13 cellular contexts compared by ENCODE assay signal in genomic region chr15:63475670-63476069, GRCh38. TPM values are rescaled to one million over a fixed set of nuclear protein-coding genes. Genes with fewer than 3 reads are reported as not detected.
A peak's percentile ranks its signal among the peaks of the same experiment; 100 is the strongest.
DNase-seq lines count a peak whose midpoint lies in the region; ATAC-seq and TF ChIP-seq lines count a peak whose summit lies in the region.
"Had no signal": no experiment of that assay in that cellular context is flagged by ENCODE, and none has a peak within 500 bp of the region (broad histone marks: within the 10 kb centered on the region; RNA-seq: fewer than 3 reads in every experiment).

No MANE protein-coding gene starts in this region.

- intact Hi-C loops in natural killer cell (cut with micrococcal nuclease), result no loop called here

- H3K9ac ChIP-seq in OCI-LY3 (ENCODE audit: low read length), result peak overlapping the region; percentile 95

- no peak overlapping the region for H3K4me3 ChIP-seq in CD4-positive, CD25-positive, alpha-beta regulatory T cell (ENCODE audit: low read depth, low read length)
- H3K4me3 ChIP-seq in OCI-LY3 (ENCODE audit: low read length) (peak overlapping the region; percentile 37; the same call in 1 of the 2 replicates), osteoblast (ENCODE audit: insufficient read depth, low read length) (no peak overlapping the region)
- H3K4me3 ChIP-seq: upper lobe of left lung had no signal

- no peak overlapping the region for H3K27ac ChIP-seq in CD4-positive, CD25-positive, alpha-beta regulatory T cell (ENCODE audit: insufficient read depth, low read length, poor library complexity, severe bottlenecking)
- peak overlapping the region; percentile 97 for H3K27ac ChIP-seq in OCI-LY3 (ENCODE audit: low read length)
- peak overlapping the region; percentile 71 for H3K27ac ChIP-seq in epithelial cell of prostate
- peak overlapping the region; percentile 94 for H3K27ac ChIP-seq in osteoblast (ENCODE audit: low read depth, low read length)

- no peaks in the 10 kb centered on the region for H3K36me3 ChIP-seq in CD4-positive, CD25-positive, alpha-beta regulatory T cell (ENCODE audit: control insufficient read depth, insufficient read depth, low read length)
- H3K36me3 ChIP-seq in OCI-LY3 (replicated peaks; ENCODE audit: low read depth, low read length) (no peaks in the 10 kb centered on the region), osteoblast (ENCODE audit: insufficient read depth, low read length) (no peaks in the 10 kb centered on the region)
- H3K36me3 ChIP-seq: upper lobe of left lung had no signal

- no peak for ATAC-seq in CD4-positive, CD25-positive, alpha-beta regulatory T cell (ENCODE audit: low read depth in 2 of 2)
- no peak for ATAC-seq in HG02840 (IDR thresholded peaks at IDR 0.05; ENCODE audit: low FRiP score, unreplicated experiment)
- ATAC-seq in natural killer cell, result no peak
- ATAC-seq: CD8-positive, alpha-beta T cell had no signal

- H3K4me1 ChIP-seq in CD4-positive, CD25-positive, alpha-beta regulatory T cell (ENCODE audit: control insufficient read depth, insufficient read depth, low read length, poor library complexity, severe bottlenecking), result peaks cover 41% of the 10 kb centered on the region
- H3K4me1 ChIP-seq in OCI-LY3 (ENCODE audit: low read length), result peaks cover 79% of the 10 kb centered on the region
- peaks cover 51% of the 10 kb centered on the region for H3K4me1 ChIP-seq in osteoblast (ENCODE audit: insufficient read depth, low read length)

- H4K20me1 ChIP-seq in OCI-LY3 (ENCODE audit: insufficient read depth, low read length) (no peaks in the 10 kb centered on the region), osteoblast (ENCODE audit: insufficient read depth, low read length) (no peaks in the 10 kb centered on the region)

- H2AFZ ChIP-seq in OCI-LY3 (ENCODE audit: low read depth, low read length) (no peak overlapping the region), osteoblast (ENCODE audit: low read length) (peak overlapping the region; percentile 68)

- no peaks in the 10 kb centered on the region for H3K27me3 ChIP-seq in CD4-positive, CD25-positive, alpha-beta regulatory T cell (ENCODE audit: control insufficient read depth, insufficient read depth, low read length)
- H3K27me3 ChIP-seq in OCI-LY3 (ENCODE audit: low read depth, low read length) (no peaks in the 10 kb centered on the region), osteoblast (ENCODE audit: insufficient read depth, low read length) (no peaks in the 10 kb centered on the region)
- H3K27me3 ChIP-seq: upper lobe of left lung had no signal

- H3K79me2 ChIP-seq in OCI-LY3 (ENCODE audit: low read length), result no peaks in the 10 kb centered on the region
- H3K79me2 ChIP-seq in osteoblast (ENCODE audit: insufficient read depth, low read length), result no peaks in the 10 kb centered on the region

- H3K9me3 Mint-ChIP-seq in CD4-positive, CD25-positive, alpha-beta regulatory T cell, result no peaks in the 10 kb centered on the region
- H3K9me3 Mint-ChIP-seq in natural killer cell, result no peaks in the 10 kb centered on the region
- H3K9me3 Mint-ChIP-seq: CD8-positive, alpha-beta T cell had no signal

- peaks cover 15 to 66% (median 46%) of the 10 kb centered on the region in 4 donors for H3K4me1 Mint-ChIP-seq in CD4-positive, CD25-positive, alpha-beta regulatory T cell
- H3K4me1 Mint-ChIP-seq in natural killer cell, result peaks cover 17 to 28% of the 10 kb centered on the region in 2 donors

- H3K9me3 ChIP-seq in CD4-positive, CD25-positive, alpha-beta regulatory T cell (ENCODE audit: control insufficient read depth in 2 of 2, low read length in 2 of 2), result no peaks in the 10 kb centered on the region
- H3K9me3 ChIP-seq in OCI-LY3 (ENCODE audit: insufficient read depth, low read length) (no peaks in the 10 kb centered on the region), osteoblast (ENCODE audit: low read depth, low read length) (no peaks in the 10 kb centered on the region)
- H3K9me3 ChIP-seq: upper lobe of left lung had no signal

- no peak overlapping the region for H3K4me3 Mint-ChIP-seq in CD4-positive, CD25-positive, alpha-beta regulatory T cell
- no peak overlapping the region for H3K4me3 Mint-ChIP-seq in natural killer cell
- H3K4me3 Mint-ChIP-seq: CD8-positive, alpha-beta T cell had no signal

- H3K4me2 ChIP-seq in OCI-LY3 (ENCODE audit: low read length), result peak overlapping the region; percentile 97
- peak overlapping the region; percentile 38 for H3K4me2 ChIP-seq in osteoblast (ENCODE audit: insufficient read depth, low read length)

- no peaks in the 10 kb centered on the region for H3K27me3 Mint-ChIP-seq in CD4-positive, CD25-positive, alpha-beta regulatory T cell
- H3K27me3 Mint-ChIP-seq in natural killer cell (ENCODE audit: low read depth in 2 of 2), result no peaks in the 10 kb centered on the region

- TF ChIP-seq CTCF in OCI-LY3 (IDR thresholded peaks at IDR 0.05; ENCODE audit: low read depth, low read length) (no peak), osteoblast (IDR thresholded peaks at IDR 0.05; ENCODE audit: extremely low read depth, low read depth, low read length) (no peak), natural killer cell (IDR thresholded peaks at IDR 0.05) (no peak)

- DNase-seq in CD4-positive, CD25-positive, alpha-beta regulatory T cell, result no peak
- no peak for DNase-seq in epithelial cell of prostate (ENCODE audit: low read depth, low spot score)
- DNase-seq in osteoblast (ENCODE audit: insufficient read length, low spot score, missing footprints), result no peak
- no peak for DNase-seq in SK-N-DZ (ENCODE audit: low spot score)
- DNase-seq in natural killer cell, result no peak
- DNase-seq: activated CD4-positive, alpha-beta T cell treated with anti-CD3 and anti-CD28 coated beads, Interleukin-2, amount 50 U/mL, for 1 hour; CD8-positive, alpha-beta T cell; H7; KBM-7; midbrain; upper lobe of left lung had no signal

- no peaks in the 10 kb centered on the region for H3K36me3 Mint-ChIP-seq in CD4-positive, CD25-positive, alpha-beta regulatory T cell
- H3K36me3 Mint-ChIP-seq in natural killer cell, result no peaks in the 10 kb centered on the region
- H3K36me3 Mint-ChIP-seq: CD8-positive, alpha-beta T cell had no signal

- H3K27ac Mint-ChIP-seq in CD4-positive, CD25-positive, alpha-beta regulatory T cell, result peak overlapping the region in 2 of 3 donors; percentile 31 to 67
- H3K27ac Mint-ChIP-seq in natural killer cell, result no peak overlapping the region

RNA-seq across cellular contexts. Expression of gene USP3, which starts 28.7 kb away (rescaled TPM):
- 223 TPM for total RNA-seq in CD4-positive, CD25-positive, alpha-beta regulatory T cell
- 10 to 100 TPM; 49.5 to 57.2 (median 55.3) TPM for polyA plus RNA-seq in CD4-positive, CD25-positive, alpha-beta regulatory T cell
- 60.1 and 60.7 TPM in 2 replicates for total RNA-seq in osteoblast
- 39.4 and 44.9 TPM in 2 replicates for polyA plus RNA-seq in SK-N-DZ (2014; cell fraction: cytosol; rRNA removed)
- 66.3 and 91.6 TPM in 2 replicates for polyA plus RNA-seq in SK-N-DZ (2014; cell fraction: nucleus; rRNA removed)
- total RNA-seq in natural killer cell, result 100 to 1,000 TPM; 163 to 187 (median 169) TPM

Comparison
In these comparisons a context has a peak if more than half of its experiments do, and no peak if none do; other contexts are left out.
1. H3K27ac Mint-ChIP-seq: peak in CD4-positive, CD25-positive, alpha-beta regulatory T cell (2 of 3); none in natural killer cell (0 of 2).